19 cellular contexts compared by ENCODE assay signal in genomic region chr7:124071843-124072242, GRCh38. TPM values are rescaled to one million over a fixed set of nuclear protein-coding genes. Genes with fewer than 3 reads are reported as not detected.
"Had no signal": no experiment of that assay in that cellular context is flagged by ENCODE, and none has a peak within 500 bp of the region (broad histone marks: within the 10 kb centered on the region; RNA-seq: fewer than 3 reads in every experiment).

No MANE protein-coding gene starts in this region.

- H3K4me1 ChIP-seq: pancreas, upper lobe of right lung had no signal

- FAIRE-seq: bronchial epithelial cell had no signal

- H3K27ac ChIP-seq: esophagus muscularis mucosa, pancreas, upper lobe of right lung had no signal

- H3K9me3 ChIP-seq: esophagus muscularis mucosa, pancreas, testis, upper lobe of right lung had no signal

- H3K4me3 ChIP-seq: esophagus muscularis mucosa, lung, pancreas, testis, upper lobe of right lung had no signal

- H3K27me3 ChIP-seq: esophagus muscularis mucosa, pancreas, testis, upper lobe of right lung had no signal

- DNase-seq: activated CD4-positive, alpha-beta T cell treated with anti-CD3 and anti-CD28 coated beads for 4 hours; activated CD8-positive, alpha-beta memory T cell treated with anti-CD3 and anti-CD28 coated beads, Interleukin-2, amount 50 U/mL, for 4 hours; activated CD8-positive, alpha-beta T cell treated with anti-CD3 and anti-CD28 coated beads for 36 hours; activated gamma-delta T cell treated with Interleukin-2 at 50 U/mL for 16 hours; activated naive CD8-positive, alpha-beta T cell treated with anti-CD3 and anti-CD28 coated beads for 36 hours; activated T-cell treated with anti-CD3 and anti-CD28 coated beads, Interleukin-2, amount 50 U/mL, for 72 hours; glutamatergic neuron; immature natural killer cell; naive B cell; pancreas; stimulated activated CD4-positive, alpha-beta T cell treated with anti-CD3 and anti-CD28 coated beads, Interleukin-15, amount 100 ng/mL, for 24 hours; stimulated activated CD4-positive, alpha-beta T cell treated with anti-CD3 and anti-CD28 coated beads, Interleukin-4, amount 100 ng/mL, for 24 hours; testis; upper lobe of right lung had no signal

- H3K36me3 ChIP-seq: esophagus muscularis mucosa, pancreas, upper lobe of right lung had no signal

- ATAC-seq: activated CD8-positive, alpha-beta T cell treated with anti-CD3 and anti-CD28 coated beads for 36 hours; activated T-cell treated with anti-CD3 and anti-CD28 coated beads, Interleukin-2, amount 50 U/mL, for 72 hours; pancreas; upper lobe of right lung had no signal

RNA-seq across cellular contexts. Expression of gene TMEM229A, which starts 39.0 kb away (rescaled TPM):
- total RNA-seq: activated CD8-positive, alpha-beta T cell treated with anti-CD3 and anti-CD28 coated beads for 36 hours; activated naive CD8-positive, alpha-beta T cell treated with anti-CD3 and anti-CD28 coated beads for 36 hours; activated T-cell treated with anti-CD3 and anti-CD28 coated beads, Interleukin-2, amount 50 U/mL, for 72 hours; bronchial epithelial cell; esophagus muscularis mucosa; fibroblast of villous mesenchyme; renal cortical epithelial cell; upper lobe of right lung had no signal
